8 cellular contexts compared by ENCODE assay signal in genomic region chr21:38669186-38669585, GRCh38.
DNase-seq lines count a peak whose midpoint lies in the region; ATAC-seq and TF ChIP-seq lines count a peak whose summit lies in the region.

No MANE protein-coding gene starts in this region.

- no peak overlapping the region for H3K4me3 ChIP-seq in effector memory CD4-positive, alpha-beta T cell (ENCODE audit: insufficient read depth, low read depth, low read length, poor library complexity, severe bottlenecking)
- H3K4me3 ChIP-seq in uterus = no peak overlapping the region

- H3K9me3 ChIP-seq in effector memory CD4-positive, alpha-beta T cell (ENCODE audit: control insufficient read depth, low read length) = no peaks in the 10 kb centered on the region
- no peaks in the 10 kb centered on the region for H3K9me3 ChIP-seq in uterus

- no peak for ATAC-seq in HG02759 (IDR thresholded peaks at IDR 0.05; ENCODE audit: unreplicated experiment)

- no peaks in the 10 kb centered on the region for H3K4me1 ChIP-seq in effector memory CD4-positive, alpha-beta T cell (ENCODE audit: control insufficient read depth, insufficient read depth, low read length, poor library complexity, severe bottlenecking)
- no peaks in the 10 kb centered on the region for H3K4me1 ChIP-seq in uterus

- no peak overlapping the region for H3K27ac ChIP-seq in effector memory CD4-positive, alpha-beta T cell (ENCODE audit: insufficient read depth, low read length, poor library complexity, severe bottlenecking)
- no peak overlapping the region for H3K27ac ChIP-seq in uterus

- DNase-seq in COLO668 (lab: John Stamatoyannopoulos, UW; ENCODE audit: unreplicated experiment) = peak; percentile 18
- peak; percentile 26 for DNase-seq in HuH-7.5 (ENCODE audit: low spot score)
- DNase-seq in SK-N-DZ (ENCODE audit: low spot score) = peak; percentile 12
- peak; percentile 25 for DNase-seq in kidney glomerular epithelial cell (lab: John Stamatoyannopoulos, UW)
- DNase-seq in GM13976 (ENCODE audit: low spot score) = no peak
- no peak for DNase-seq in effector memory CD4-positive, alpha-beta T cell
- no peak for DNase-seq in uterus

- TF ChIP-seq CTCF in GM13976 (IDR thresholded peaks at IDR 0.05; ENCODE audit: borderline replicate concordance, control extremely low read depth, extremely low read depth, insufficient read depth, missing control alignments) = no peak
- TF ChIP-seq CTCF in uterus (IDR thresholded peaks at IDR 0.05) = peak in 2 of 4 experiments; percentile 23 to 33

- no peak for TF ChIP-seq POLR2A in uterus (IDR thresholded peaks at IDR 0.05)

- no peaks in the 10 kb centered on the region for H3K27me3 ChIP-seq in effector memory CD4-positive, alpha-beta T cell (replicated peaks; ENCODE audit: control insufficient read depth, insufficient read depth, low read length, poor library complexity, severe bottlenecking)
- H3K27me3 ChIP-seq in uterus = no peaks in the 10 kb centered on the region

- H3K36me3 ChIP-seq in effector memory CD4-positive, alpha-beta T cell (ENCODE audit: control insufficient read depth, insufficient read depth, low read length) = no peaks in the 10 kb centered on the region
- no peaks in the 10 kb centered on the region for H3K36me3 ChIP-seq in uterus

- in situ Hi-C loops in GM13976 (cut with MboI; ENCODE audit: low sequenced_read_pairs, unreplicated experiment) = no loop called here

- intact Hi-C loops in uterus (cut with DNase I; ENCODE audit: low total_unique reads) = no loop called here

Comparison
In these comparisons a context has a peak if more than half of its experiments do, and no peak if none do; other contexts are left out.
1. DNase-seq: peak in COLO668 (single experiment), HuH-7.5 (single experiment), SK-N-DZ (single experiment) and kidney glomerular epithelial cell (single experiment); none in GM13976 (single experiment), effector memory CD4-positive, alpha-beta T cell (0 of 3) and uterus (0 of 2).